In the genomic region with DNA sequence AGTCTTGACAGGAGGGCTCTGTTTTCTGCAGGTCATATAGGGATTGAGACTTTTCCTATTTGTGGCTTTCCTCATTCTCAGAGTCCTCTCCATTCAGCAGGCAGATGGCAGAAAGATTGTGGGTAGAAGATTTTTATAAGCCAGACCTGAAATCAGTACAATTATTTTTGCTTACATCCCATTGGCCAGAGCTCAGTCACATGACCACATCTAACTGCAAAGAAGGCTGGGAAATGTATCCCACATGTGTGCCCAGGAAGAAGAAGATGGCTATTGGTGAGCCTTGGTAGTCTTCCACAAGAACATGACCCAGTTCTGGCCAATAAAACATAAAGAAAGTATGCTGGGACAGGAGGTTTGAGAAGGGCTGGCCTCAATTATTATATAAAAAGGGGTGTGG, we compare ENCODE assay signal across 1 cellular context.
TF ChIP-seq lines count a peak whose summit lies in the region.

No MANE protein-coding gene starts in this region.

TF ChIP-seq in HCT116, 20 proteins besides CTCF, POLR2A, EP300 and RAD21:
- TF ChIP-seq, protein P1, sequence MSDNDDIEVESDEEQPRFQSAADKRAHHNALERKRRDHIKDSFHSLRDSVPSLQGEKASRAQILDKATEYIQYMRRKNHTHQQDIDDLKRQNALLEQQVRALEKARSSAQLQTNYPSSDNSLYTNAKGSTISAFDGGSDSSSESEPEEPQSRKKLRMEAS (IDR thresholded peaks at IDR 0.05), result no peak
